ENCODE assay signal across 8 cellular contexts in genomic region chr13:34793301-34793700, GRCh38.
"Had no signal": no experiment of that assay in that cellular context is flagged by ENCODE, and none has a peak within 500 bp of the region (broad histone marks: within the 10 kb centered on the region; RNA-seq: fewer than 3 reads in every experiment).

No MANE protein-coding gene starts in this region.

- DNase-seq: GM23248, GOT3, H7, IMR-90, KG1 had no signal

- H3K9me3 ChIP-seq: HAP-1 had no signal

- H3K36me3 ChIP-seq: HAP-1 had no signal

- H3K4me1 ChIP-seq: HAP-1 had no signal

- H3K4me3 ChIP-seq: GM23248, HAP-1, K562 had no signal

- ATAC-seq: HCT116, K562 had no signal

- H3K27ac ChIP-seq: GM23248 had no signal
